In genomic region chr1:161021168-161021958, GRCh38 we compare ENCODE assay signal across 1 cellular context.
TF ChIP-seq lines count a peak whose summit lies in the region.

No MANE protein-coding gene starts in this region.

TF ChIP-seq in HepG2, 621 proteins besides CTCF, POLR2A, EP300 and RAD21 (continued from another document and continues in another):
- no peak for TF ChIP-seq FOXO4 (CRISPR knock-in tag; conservative IDR thresholded peaks at IDR 0.05)
- TF ChIP-seq NFAT5 (CRISPR knock-in tag; IDR thresholded peaks at IDR 0.05) = no peak; the same call in 1 of the 2 replicates
- no peak for TF ChIP-seq TGIF2 (CRISPR knock-in tag; IDR thresholded peaks at IDR 0.05)
- no peak for TF ChIP-seq ZNF7 (CRISPR knock-in tag; IDR thresholded peaks at IDR 0.05)
- TF ChIP-seq KLF15 (CRISPR knock-in tag; IDR thresholded peaks at IDR 0.05; ENCODE audit: borderline replicate concordance) = no peak
- 0 out of 2 replicates have a peak, but pooled peaks have one; percentile 26 for TF ChIP-seq ZNF878 (CRISPR knock-in tag; IDR thresholded peaks at IDR 0.05)
- TF ChIP-seq ZNF414 (CRISPR knock-in tag; IDR thresholded peaks at IDR 0.05) = no peak
- no peak for TF ChIP-seq NR3C1 (CRISPR knock-in tag; IDR thresholded peaks at IDR 0.05)
- no peak for TF ChIP-seq FLYWCH1 (CRISPR knock-in tag; IDR thresholded peaks at IDR 0.05)
- 0 out of 2 replicates have a peak, but pooled peaks have one; percentile 36 for TF ChIP-seq HOXA5 (CRISPR knock-in tag; IDR thresholded peaks at IDR 0.05)
- TF ChIP-seq ZNF773 (CRISPR knock-in tag; IDR thresholded peaks at IDR 0.05; ENCODE audit: borderline replicate concordance) = no peak
- TF ChIP-seq ETV5 (CRISPR knock-in tag; IDR thresholded peaks at IDR 0.05; ENCODE audit: borderline replicate concordance) = 0 out of 2 replicates have a peak, but pooled peaks have one; percentile 7
- no peak for TF ChIP-seq PRDM10 (CRISPR knock-in tag; IDR thresholded peaks at IDR 0.05; ENCODE audit: low read depth)
- 0 out of 2 replicates have a peak, but pooled peaks have one; percentile 51 for TF ChIP-seq ELF4 (CRISPR knock-in tag; IDR thresholded peaks at IDR 0.05; ENCODE audit: borderline replicate concordance)
- peak; percentile 44; the same call in 1 of the 2 replicates for TF ChIP-seq SAP130 (CRISPR knock-in tag; IDR thresholded peaks at IDR 0.05; ENCODE audit: low read depth)
- no peak for TF ChIP-seq HNRNPLL (IDR thresholded peaks at IDR 0.05; ENCODE audit: low read depth, low read length, poor library complexity, severe bottlenecking)
- 0 out of 2 replicates have a peak, but pooled peaks have one; percentile 6 for TF ChIP-seq HCFC1 (IDR thresholded peaks at IDR 0.05; ENCODE audit: low read depth, low read length)
- no peak for TF ChIP-seq PCBP2 (optimal IDR thresholded peaks at IDR 0.05; ENCODE audit: low read depth, low read length, poor library complexity, severe bottlenecking)
- TF ChIP-seq KLF16 (CRISPR knock-in tag; IDR thresholded peaks at IDR 0.05) = no peak
- TF ChIP-seq ZNF138 (CRISPR knock-in tag; IDR thresholded peaks at IDR 0.05; ENCODE audit: low read depth) = no peak
- no peak for TF ChIP-seq AKAP8 (CRISPR knock-in tag; IDR thresholded peaks at IDR 0.05)
- peak; percentile 61 for TF ChIP-seq POLR2G (IDR thresholded peaks at IDR 0.05; ENCODE audit: low read depth, low read length)
- TF ChIP-seq NR2C2 (CRISPR knock-in tag; IDR thresholded peaks at IDR 0.05; ENCODE audit: borderline replicate concordance) = no peak
- no peak for TF ChIP-seq ZNF883 (CRISPR knock-in tag; IDR thresholded peaks at IDR 0.05; ENCODE audit: not compliant biosample characterization)
- no peak for TF ChIP-seq RAD51 (IDR thresholded peaks at IDR 0.05; ENCODE audit: borderline replicate concordance)
- no peak for TF ChIP-seq ZNF510 (CRISPR knock-in tag; IDR thresholded peaks at IDR 0.05; ENCODE audit: low read depth)
- TF ChIP-seq ZNF484 (CRISPR knock-in tag; IDR thresholded peaks at IDR 0.05; ENCODE audit: borderline replicate concordance, low read depth) = no peak
- no peak for TF ChIP-seq AGO1 (IDR thresholded peaks at IDR 0.05; ENCODE audit: low read depth, low read length, poor library complexity, severe bottlenecking)
- no peak for TF ChIP-seq GPN1 (CRISPR knock-in tag; IDR thresholded peaks at IDR 0.05; ENCODE audit: borderline replicate concordance)
- no peak for TF ChIP-seq ZNF333 (CRISPR knock-in tag; IDR thresholded peaks at IDR 0.05; ENCODE audit: borderline replicate concordance)
- TF ChIP-seq ZNF569 (CRISPR knock-in tag; IDR thresholded peaks at IDR 0.05; ENCODE audit: borderline replicate concordance) = no peak
- TF ChIP-seq PRPF4 (IDR thresholded peaks at IDR 0.05; ENCODE audit: low read depth, low read length, poor library complexity, severe bottlenecking) = no peak
- no peak for TF ChIP-seq MED13 (CRISPR knock-in tag; IDR thresholded peaks at IDR 0.05)
- no peak; the same call in 1 of the 2 replicates for TF ChIP-seq ZFX (CRISPR knock-in tag; IDR thresholded peaks at IDR 0.05; ENCODE audit: low read depth)
- TF ChIP-seq ZNF83 (CRISPR knock-in tag; IDR thresholded peaks at IDR 0.05; ENCODE audit: borderline replicate concordance) = no peak
- TF ChIP-seq TFDP1 (CRISPR knock-in tag; IDR thresholded peaks at IDR 0.05; ENCODE audit: borderline replicate concordance) = peak; percentile 92
- TF ChIP-seq DZIP1 (CRISPR knock-in tag; IDR thresholded peaks at IDR 0.05) = no peak
- TF ChIP-seq ZNF276 (CRISPR knock-in tag; IDR thresholded peaks at IDR 0.05; ENCODE audit: low read depth) = no peak
- TF ChIP-seq ZNF616 (CRISPR knock-in tag; IDR thresholded peaks at IDR 0.05; ENCODE audit: low read depth) = no peak
- TF ChIP-seq TCF7L2 (IDR thresholded peaks at IDR 0.05; ENCODE audit: low read depth, low read length) = no peak
- TF ChIP-seq ZNF792 (CRISPR knock-in tag; IDR thresholded peaks at IDR 0.05) = peak; percentile 64; the same call in 1 of the 2 replicates
- TF ChIP-seq KMT2B (CRISPR knock-in tag; IDR thresholded peaks at IDR 0.05) = 0 out of 2 replicates have a peak, but pooled peaks have one; percentile 16
- 0 out of 2 replicates have a peak, but pooled peaks have one; percentile 28 for TF ChIP-seq ZHX1 (CRISPR knock-in tag; IDR thresholded peaks at IDR 0.05; ENCODE audit: low read depth)
- TF ChIP-seq SOX6 (IDR thresholded peaks at IDR 0.05) = no peak
- TF ChIP-seq SOX6 (CRISPR knock-in tag; IDR thresholded peaks at IDR 0.05) = no peak
